ENCODE assay signal across 8 cellular contexts in the genomic region with DNA sequence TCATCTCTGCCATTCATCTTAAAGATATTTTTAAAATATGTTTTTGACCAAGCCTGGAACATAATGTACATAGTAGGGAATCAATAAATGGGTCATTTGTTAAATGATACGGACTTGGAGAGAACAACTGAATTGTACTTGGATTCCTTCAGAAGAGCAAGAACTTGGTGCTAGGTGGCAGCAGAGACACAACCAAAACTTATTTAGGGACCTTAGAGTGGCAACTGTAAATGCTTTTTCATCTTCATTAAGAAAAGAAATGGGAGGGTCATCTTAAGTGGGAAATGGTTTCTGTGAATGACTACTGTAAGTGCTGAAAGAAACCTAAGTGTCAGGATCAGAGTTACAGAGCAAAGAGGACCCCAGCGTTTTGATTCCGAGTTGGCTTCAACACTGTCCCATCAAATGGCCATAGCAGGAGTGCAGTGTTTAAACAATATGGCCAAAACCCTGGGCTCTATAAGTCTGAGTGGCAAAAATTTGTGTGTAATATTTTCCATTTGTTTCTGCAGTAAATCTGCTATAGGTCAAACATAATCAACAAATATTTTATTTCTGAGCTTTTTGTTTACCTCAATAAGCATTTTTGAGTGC.
DNase-seq lines count a peak whose midpoint lies in the region; ATAC-seq, FAIRE-seq and TF ChIP-seq lines count a peak whose summit lies in the region.

No MANE protein-coding gene starts in this region.

- no peak overlapping the region for H2AFZ ChIP-seq in K562 (ENCODE audit: low read depth, low read length)

- H4K20me1 ChIP-seq in K562 (replicated peaks; ENCODE audit: control insufficient read depth, insufficient read depth, low read length): no peaks in the 10 kb centered on the region

- H3K27me3 Mint-ChIP-seq in Caco-2 (ENCODE audit: insufficient read depth, unreplicated experiment) (peaks cover 3% of the 10 kb centered on the region), type B pancreatic cell (peaks cover 3% of the 10 kb centered on the region)
- H3K27me3 Mint-ChIP-seq in stimulated activated naive CD8-positive, alpha-beta T cell treated with anti-CD3 and anti-CD28 coated beads, Interleukin-15, amount 100 ng/mL, for 72 hours: no peaks in the 10 kb centered on the region
- H3K27me3 Mint-ChIP-seq in activated naive CD4-positive, alpha-beta T cell treated with anti-CD3 and anti-CD28 coated beads, Interleukin-2, amount 10 ng/mL, durations not matched to agents 7 days and 5 days: no peaks in the 10 kb centered on the region

- peak; percentile 36 to 58 for TF ChIP-seq CTCF in Caco-2 (IDR thresholded peaks at IDR 0.05; ENCODE audit: insufficient read depth in 1 of 2, low read depth in 1 of 2, low read length in 1 of 2, severe bottlenecking in 1 of 2, unreplicated experiment in 1 of 2)
- peak in 1 of 3 experiments; percentile 31; a peak in 2 of 6 replicates for TF ChIP-seq CTCF in K562 (IDR thresholded peaks at IDR 0.05 in 2 of 3, conservative IDR thresholded peaks at IDR 0.05 in 1 of 3; ENCODE audit: insufficient read depth in 2 of 3, low read depth in 1 of 3, low read length in 3 of 3)
- TF ChIP-seq CTCF in kidney (IDR thresholded peaks at IDR 0.05; ENCODE audit: borderline replicate concordance, extremely low read depth, insufficient read depth): peak; percentile 61
- TF ChIP-seq CTCF in type B pancreatic cell (conservative IDR thresholded peaks at IDR 0.05): peak; percentile 60

- H3K9me1 ChIP-seq in K562 (ENCODE audit: control insufficient read depth, insufficient read depth, low read length): no peaks in the 10 kb centered on the region

- no peak overlapping the region for H3K27ac ChIP-seq in K562 (ENCODE audit: extremely low read depth, low read depth, low read length)
- no peak overlapping the region for H3K27ac ChIP-seq in kidney (ENCODE audit: low read depth in 2 of 2, low read length in 2 of 2)

- WGBS in K562 (ENCODE audit: insufficient coverage, low coverage, missing lambda C conversion rate): 0% methylated on average over 3 of the region's 3 CpGs

- no peak for TF ChIP-seq POLR2A in K562 (conservative IDR thresholded peaks at IDR 0.05)

- FAIRE-seq in K562 (lab: Jason Lieb, UNC) (no peak), kidney (lab: Jason Lieb, UNC) (peak; percentile 96)

- CTCF ChIA-PET in Caco-2 (lab: Charles Lee): interaction anchor here (0.6 to 2.7 kb wide), 3 partner anchors 208 to 394 kb away, joined by 3 to 9 read pairs (median 4); no protein-coding TSS in a partner anchor
- CTCF ChIA-PET in K562 (lab: Yijun Ruan, JAX; ENCODE audit: low intra/inter-chr PET ratio): no interaction called here
- CTCF ChIA-PET in activated naive CD4-positive, alpha-beta T cell treated with anti-CD3 and anti-CD28 coated beads, Interleukin-2, amount 10 ng/mL, durations not matched to agents 7 days and 5 days (lab: Charles Lee): interaction anchor here (0.7 to 7.6 kb wide), 8 partner anchors 9 to 222 kb away, joined by 3 to 67 read pairs (median 4); no protein-coding TSS in a partner anchor

- BruUV-seq in Caco-2 (replicated peaks; lab: Mats Ljungman, UMichigan) (no TSS peak), K562 (replicated peaks; lab: Mats Ljungman, UMichigan) (no TSS peak)

- H3K27me3 ChIP-seq in Caco-2 (replicated peaks; ENCODE audit: control insufficient read depth, insufficient read depth, low read length): no peaks in the 10 kb centered on the region; the same call in 1 of the 2 replicates
- H3K27me3 ChIP-seq in K562 (ENCODE audit: control insufficient read depth in 2 of 2, insufficient read depth in 2 of 2, low read length in 2 of 2): no peaks in the 10 kb centered on the region

- no peaks in the 10 kb centered on the region for H3K36me3 Mint-ChIP-seq in Caco-2 (ENCODE audit: insufficient read depth, unreplicated experiment)
- H3K36me3 Mint-ChIP-seq in type B pancreatic cell: peaks cover 17% of the 10 kb centered on the region
- no peaks in the 10 kb centered on the region for H3K36me3 Mint-ChIP-seq in activated naive CD4-positive, alpha-beta T cell treated with anti-CD3 and anti-CD28 coated beads, Interleukin-2, amount 10 ng/mL, durations not matched to agents 7 days and 5 days

- H3K9me3 Mint-ChIP-seq in Caco-2 (ENCODE audit: unreplicated experiment): no peaks in the 10 kb centered on the region
- H3K9me3 Mint-ChIP-seq in type B pancreatic cell: no peaks in the 10 kb centered on the region
- no peaks in the 10 kb centered on the region for H3K9me3 Mint-ChIP-seq in stimulated activated naive CD8-positive, alpha-beta T cell treated with anti-CD3 and anti-CD28 coated beads, Interleukin-15, amount 100 ng/mL, for 72 hours
- no peaks in the 10 kb centered on the region for H3K9me3 Mint-ChIP-seq in activated naive CD4-positive, alpha-beta T cell treated with anti-CD3 and anti-CD28 coated beads, Interleukin-2, amount 10 ng/mL, durations not matched to agents 7 days and 5 days

- H3K27ac Mint-ChIP-seq in Caco-2 (ENCODE audit: unreplicated experiment): no peak overlapping the region
- no peak overlapping the region for H3K27ac Mint-ChIP-seq in type B pancreatic cell
- peak overlapping the region in 1 of 2 donors; percentile 67 for H3K27ac Mint-ChIP-seq in stimulated activated naive CD8-positive, alpha-beta T cell treated with anti-CD3 and anti-CD28 coated beads, Interleukin-15, amount 100 ng/mL, for 72 hours
- H3K27ac Mint-ChIP-seq in activated naive CD4-positive, alpha-beta T cell treated with anti-CD3 and anti-CD28 coated beads, Interleukin-2, amount 10 ng/mL, durations not matched to agents 7 days and 5 days: no peak overlapping the region

- in situ Hi-C loops in K562 (cut with MboI): no loop called here

- peak in 1 of 2 experiments; percentile 25; a peak in 2 of 4 replicates for TF ChIP-seq RAD21 in K562 (CRISPR knock-in tag; conservative IDR thresholded peaks at IDR 0.05 in 1 of 2, IDR thresholded peaks at IDR 0.05 in 1 of 2)

- peak; percentile 30 to 36 for DNase-seq in Caco-2
- peak; percentile 85 for DNase-seq in LHCN-M2 (ENCODE audit: low read depth)
- peak in 1 of 4 experiments; percentile 11 for DNase-seq in K562 (ENCODE audit: extremely low read depth in 1 of 4, low spot score in 3 of 4)
- no peak for DNase-seq in kidney
- DNase-seq in type B pancreatic cell (ENCODE audit: extremely low spot score, unreplicated experiment): no peak
- no peak for DNase-seq in stimulated activated naive CD8-positive, alpha-beta T cell treated with anti-CD3 and anti-CD28 coated beads, Interleukin-15, amount 100 ng/mL, for 72 hours
- no peak for DNase-seq in activated naive CD4-positive, alpha-beta T cell treated with anti-CD3 and anti-CD28 coated beads, Interleukin-2, amount 10 ng/mL, durations not matched to agents 7 days and 5 days

- no peak overlapping the region for H3K4me2 ChIP-seq in K562 (ENCODE audit: insufficient read depth, low read length)

- no peaks in the 10 kb centered on the region for H3K36me3 ChIP-seq in Caco-2 (ENCODE audit: control insufficient read depth, insufficient read depth, low read length)
- H3K36me3 ChIP-seq in K562 (ENCODE audit: control insufficient read depth, insufficient read depth, low read length): no peaks in the 10 kb centered on the region
- H3K36me3 ChIP-seq in kidney (ENCODE audit: control insufficient read depth in 1 of 2, insufficient read depth in 2 of 2, low read length in 2 of 2): no peaks in the 10 kb centered on the region

- intact Hi-C loops in Caco-2 (cut with micrococcal nuclease; ENCODE audit: unreplicated experiment): loop anchor here (1.0 to 10.0 kb wide), 6 partner anchors 155 to 776 kb away; no protein-coding TSS in a partner anchor
- intact Hi-C loops in K562 (cut with micrococcal nuclease): loop anchor here (2.0 kb wide), 1 partner anchor 204 kb away; no protein-coding TSS in a partner anchor
- intact Hi-C loops in kidney (cut with DNase I): no loop called here

- H3K4me1 ChIP-seq in Caco-2: no peaks in the 10 kb centered on the region
- H3K4me1 ChIP-seq in K562 (replicated peaks in 1 of 2; ENCODE audit: control insufficient read depth in 2 of 2, insufficient read depth in 2 of 2, low read length in 2 of 2): no peaks in the 10 kb centered on the region
- peaks cover 2 to 5% of the 10 kb centered on the region in 2 donors for H3K4me1 ChIP-seq in kidney (ENCODE audit: control insufficient read depth in 1 of 2, insufficient read depth in 1 of 2, low read depth in 1 of 2, low read length in 2 of 2)

- no peaks in the 10 kb centered on the region for H3K79me2 ChIP-seq in K562 (ENCODE audit: control insufficient read depth, insufficient read depth, low read length)

- POLR2A ChIA-PET in Caco-2 (lab: Charles Lee) (no interaction called here), K562 (lab: Yijun Ruan, JAX) (no interaction called here)

- H3K9ac ChIP-seq in K562 (ENCODE audit: insufficient read depth in 1 of 2, low read depth in 2 of 2, low read length in 2 of 2) (no peak overlapping the region), kidney (ENCODE audit: low read length in 2 of 2) (no peak overlapping the region)

- H3K4me1 Mint-ChIP-seq in Caco-2 (ENCODE audit: low read depth, unreplicated experiment) (no peaks in the 10 kb centered on the region), type B pancreatic cell (ENCODE audit: unreplicated experiment) (peaks cover 16% of the 10 kb centered on the region)
- H3K4me1 Mint-ChIP-seq in stimulated activated naive CD8-positive, alpha-beta T cell treated with anti-CD3 and anti-CD28 coated beads, Interleukin-15, amount 100 ng/mL, for 72 hours: peaks cover 12% of the 10 kb centered on the region
- H3K4me1 Mint-ChIP-seq in activated naive CD4-positive, alpha-beta T cell treated with anti-CD3 and anti-CD28 coated beads, Interleukin-2, amount 10 ng/mL, durations not matched to agents 7 days and 5 days: no peaks in the 10 kb centered on the region

- peak; percentile 49; the same call in 1 of the 3 replicates for ATAC-seq in K562
- ATAC-seq in GM21447 (IDR thresholded peaks at IDR 0.05; ENCODE audit: unreplicated experiment): no peak
- no peak for ATAC-seq in stimulated activated naive CD8-positive, alpha-beta T cell treated with anti-CD3 and anti-CD28 coated beads, Interleukin-15, amount 100 ng/mL, for 72 hours

- no peak for TF ChIP-seq EP300 in K562 (IDR thresholded peaks at IDR 0.05; ENCODE audit: low read length)

- H3K4me3 ChIP-seq in Caco-2 (ENCODE audit: low read depth, low read length) (no peak overlapping the region), K562 (no peak overlapping the region), kidney (ENCODE audit: low read length in 2 of 2) (no peak overlapping the region)

- H3K9me3 ChIP-seq in Caco-2 (no peaks in the 10 kb centered on the region), K562 (replicated peaks; ENCODE audit: control insufficient read depth, insufficient read depth, low read depth, low read length) (no peaks in the 10 kb centered on the region), kidney (ENCODE audit: control insufficient read depth in 1 of 2, low read length in 2 of 2) (no peaks in the 10 kb centered on the region)

- no peak overlapping the region for H3K4me3 Mint-ChIP-seq in Caco-2 (ENCODE audit: unreplicated experiment)
- H3K4me3 Mint-ChIP-seq in type B pancreatic cell: no peak overlapping the region
- no peak overlapping the region for H3K4me3 Mint-ChIP-seq in stimulated activated naive CD8-positive, alpha-beta T cell treated with anti-CD3 and anti-CD28 coated beads, Interleukin-15, amount 100 ng/mL, for 72 hours
- H3K4me3 Mint-ChIP-seq in activated naive CD4-positive, alpha-beta T cell treated with anti-CD3 and anti-CD28 coated beads, Interleukin-2, amount 10 ng/mL, durations not matched to agents 7 days and 5 days: no peak overlapping the region

TF ChIP-seq in K562, 482 proteins besides CTCF, POLR2A, EP300 and RAD21 (continues in another document):
- TF ChIP-seq NFIC (IDR thresholded peaks at IDR 0.05): no peak
- TF ChIP-seq NR1H2 (CRISPR knock-in tag; IDR thresholded peaks at IDR 0.05): no peak

Comparison
In these comparisons a context has a peak if more than half of its experiments do, and no peak if none do; other contexts are left out.
1. DNase-seq: peak in Caco-2 (2 of 2) and LHCN-M2 (single experiment); none in kidney (single experiment), type B pancreatic cell (single experiment), stimulated activated naive CD8-positive, alpha-beta T cell treated with anti-CD3 and anti-CD28 coated beads, Interleukin-15, amount 100 ng/mL, for 72 hours (0 of 2) and activated naive CD4-positive, alpha-beta T cell treated with anti-CD3 and anti-CD28 coated beads, Interleukin-2, amount 10 ng/mL, durations not matched to agents 7 days and 5 days (single experiment).